ENCODE assay signal across 1 cellular context in genomic region chr17:36496018-36496789, GRCh38.
TF ChIP-seq lines count a peak whose summit lies in the region.

No MANE protein-coding gene starts in this region.

TF ChIP-seq in GM23338, 12 proteins besides CTCF, POLR2A, EP300 and RAD21 (continued from another document):
- TF ChIP-seq ZNF462 (CRISPR knock-in tag; IDR thresholded peaks at IDR 0.05) = no peak
